Comparison of ENCODE assay signal across 1 cellular context in the genomic region with DNA sequence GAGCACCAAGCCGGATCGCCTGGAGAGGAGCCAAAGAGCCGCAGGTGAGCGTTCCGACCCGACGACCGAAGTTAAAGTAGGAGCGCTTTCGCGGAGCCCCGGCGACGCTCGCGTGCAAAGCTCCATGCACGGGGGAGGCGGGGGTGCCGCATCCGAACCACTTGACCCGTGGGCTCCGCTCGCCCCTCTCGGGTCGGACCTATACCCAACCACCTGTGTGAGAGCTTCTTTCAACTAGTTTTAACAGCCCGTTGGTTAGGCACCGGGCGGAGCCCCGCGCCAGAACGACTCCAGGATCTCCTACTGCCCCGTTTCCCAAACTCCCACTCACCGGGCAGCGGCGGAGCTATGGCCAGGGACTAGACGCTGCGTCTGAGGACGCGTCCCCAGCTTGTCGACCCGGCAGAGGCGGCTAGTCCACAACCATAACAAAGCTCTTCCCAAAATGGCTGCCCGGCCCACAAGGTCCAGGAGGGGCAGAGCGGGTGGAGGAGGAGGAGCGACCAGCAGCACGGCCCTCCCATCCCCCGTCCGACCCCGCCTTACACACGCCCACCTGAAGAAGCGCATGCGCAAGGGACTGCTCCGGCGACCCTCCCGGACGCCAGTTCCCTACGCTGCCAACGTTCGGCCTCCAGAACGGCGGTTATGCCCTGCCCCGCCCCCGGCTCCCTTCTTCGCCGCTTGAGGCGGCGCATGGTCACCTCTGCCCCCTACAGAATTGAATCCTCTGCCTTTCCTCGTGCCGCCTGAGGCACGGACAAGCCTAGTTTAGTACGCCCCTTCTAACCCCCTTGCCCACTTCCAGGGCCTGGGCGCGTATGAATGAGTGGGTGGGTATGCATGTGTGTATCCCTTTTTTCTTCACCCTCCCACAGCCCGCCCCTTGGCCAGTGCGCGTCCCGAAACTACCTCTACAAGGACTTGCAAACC.
A peak's percentile ranks its signal among the peaks of the same experiment; 100 is the strongest.
TF ChIP-seq lines count a peak whose summit lies in the region.

A gene with protein sequence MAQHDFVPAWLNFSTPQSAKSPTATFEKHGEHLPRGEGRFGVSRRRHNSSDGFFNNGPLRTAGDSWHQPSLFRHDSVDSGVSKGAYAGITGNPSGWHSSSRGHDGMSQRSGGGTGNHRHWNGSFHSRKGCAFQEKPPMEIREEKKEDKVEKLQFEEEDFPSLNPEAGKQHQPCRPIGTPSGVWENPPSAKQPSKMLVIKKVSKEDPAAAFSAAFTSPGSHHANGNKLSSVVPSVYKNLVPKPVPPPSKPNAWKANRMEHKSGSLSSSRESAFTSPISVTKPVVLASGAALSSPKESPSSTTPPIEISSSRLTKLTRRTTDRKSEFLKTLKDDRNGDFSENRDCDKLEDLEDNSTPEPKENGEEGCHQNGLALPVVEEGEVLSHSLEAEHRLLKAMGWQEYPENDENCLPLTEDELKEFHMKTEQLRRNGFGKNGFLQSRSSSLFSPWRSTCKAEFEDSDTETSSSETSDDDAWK (minus strand): TSS at position 453 of the 933 bp plus-strand sequence. CDS start 27,446 bp downstream, outside the sequence.

TF ChIP-seq in H1, 55 proteins besides CTCF, POLR2A, EP300 and RAD21 (continued from another document):
- TF ChIP-seq SP1 (IDR thresholded peaks at IDR 0.05; ENCODE audit: low read depth, low read length) (0 out of 2 replicates have a peak, but pooled peaks have one; percentile 4), ASH2L (IDR thresholded peaks at IDR 0.05; ENCODE audit: low read length) (peak; percentile 90), CBX5 (IDR thresholded peaks at IDR 0.05; ENCODE audit: low read depth, low read length) (no peak), NRF1 (IDR thresholded peaks at IDR 0.05; ENCODE audit: low read depth, low read length) (peak; percentile 97), JUN (IDR thresholded peaks at IDR 0.05; ENCODE audit: low read depth, low read length) (no peak), POLR2AphosphoS5 (IDR thresholded peaks at IDR 0.05; ENCODE audit: low read depth, low read length) (peak; percentile 94), PHF8 (conservative IDR thresholded peaks at IDR 0.05; ENCODE audit: low read depth, low read length) (peak; percentile 86), SP4 (IDR thresholded peaks at IDR 0.05; ENCODE audit: low read length) (0 out of 2 replicates have a peak, but pooled peaks have one; percentile 27), YY1 (IDR thresholded peaks at IDR 0.05; ENCODE audit: low read depth, low read length) (peak; percentile 97), SUZ12 (IDR thresholded peaks at IDR 0.05; ENCODE audit: low read length) (no peak), SIN3A (conservative IDR thresholded peaks at IDR 0.05 in 1 of 2, IDR thresholded peaks at IDR 0.05 in 1 of 2; ENCODE audit: low read depth in 1 of 2, low read length in 2 of 2) (0 out of 4 replicates have a peak, but pooled peaks have one; percentile 4 to 35), RXRA (IDR thresholded peaks at IDR 0.05; ENCODE audit: insufficient read depth, low read depth, low read length) (no peak), SAP30 (IDR thresholded peaks at IDR 0.05; ENCODE audit: insufficient read depth, insufficient replicate concordance, low read length) (no peak), NANOG (IDR thresholded peaks at IDR 0.05; ENCODE audit: insufficient read depth, low read depth, low read length, poor library complexity, severe bottlenecking) (no peak), FOSL1 (IDR thresholded peaks at IDR 0.05; ENCODE audit: insufficient read depth, low read depth, low read length) (no peak), KDM4A (IDR thresholded peaks at IDR 0.05; ENCODE audit: low read depth, low read length, severe bottlenecking) (peak; percentile 81)
